Comparison of ENCODE assay signal across 2 cellular contexts in the genomic region with DNA sequence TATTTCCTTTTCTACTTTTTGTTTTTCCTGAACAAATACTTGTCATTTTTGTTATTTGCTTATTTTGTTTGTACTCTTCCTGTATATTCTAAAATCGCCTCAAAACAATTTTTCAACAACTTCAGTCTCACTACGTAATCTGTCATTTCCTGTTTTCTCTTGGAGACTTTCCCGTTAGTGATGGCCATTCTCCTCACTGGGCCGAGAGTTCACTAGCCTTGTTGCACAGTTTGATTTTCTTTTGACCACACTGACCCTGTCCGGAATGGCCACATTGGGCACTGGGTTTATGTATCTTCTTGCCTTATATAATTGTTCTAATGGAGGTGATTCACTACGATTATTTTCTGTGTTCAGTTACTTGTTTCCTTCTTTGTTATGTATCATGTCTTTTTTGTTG.
A peak's percentile ranks its signal among the peaks of the same experiment; 100 is the strongest.
TF ChIP-seq lines count a peak whose summit lies in the region.

No MANE protein-coding gene starts in this region.

TF ChIP-seq in liver, 16 proteins besides CTCF, POLR2A, EP300 and RAD21:
- TF ChIP-seq, protein P1, sequence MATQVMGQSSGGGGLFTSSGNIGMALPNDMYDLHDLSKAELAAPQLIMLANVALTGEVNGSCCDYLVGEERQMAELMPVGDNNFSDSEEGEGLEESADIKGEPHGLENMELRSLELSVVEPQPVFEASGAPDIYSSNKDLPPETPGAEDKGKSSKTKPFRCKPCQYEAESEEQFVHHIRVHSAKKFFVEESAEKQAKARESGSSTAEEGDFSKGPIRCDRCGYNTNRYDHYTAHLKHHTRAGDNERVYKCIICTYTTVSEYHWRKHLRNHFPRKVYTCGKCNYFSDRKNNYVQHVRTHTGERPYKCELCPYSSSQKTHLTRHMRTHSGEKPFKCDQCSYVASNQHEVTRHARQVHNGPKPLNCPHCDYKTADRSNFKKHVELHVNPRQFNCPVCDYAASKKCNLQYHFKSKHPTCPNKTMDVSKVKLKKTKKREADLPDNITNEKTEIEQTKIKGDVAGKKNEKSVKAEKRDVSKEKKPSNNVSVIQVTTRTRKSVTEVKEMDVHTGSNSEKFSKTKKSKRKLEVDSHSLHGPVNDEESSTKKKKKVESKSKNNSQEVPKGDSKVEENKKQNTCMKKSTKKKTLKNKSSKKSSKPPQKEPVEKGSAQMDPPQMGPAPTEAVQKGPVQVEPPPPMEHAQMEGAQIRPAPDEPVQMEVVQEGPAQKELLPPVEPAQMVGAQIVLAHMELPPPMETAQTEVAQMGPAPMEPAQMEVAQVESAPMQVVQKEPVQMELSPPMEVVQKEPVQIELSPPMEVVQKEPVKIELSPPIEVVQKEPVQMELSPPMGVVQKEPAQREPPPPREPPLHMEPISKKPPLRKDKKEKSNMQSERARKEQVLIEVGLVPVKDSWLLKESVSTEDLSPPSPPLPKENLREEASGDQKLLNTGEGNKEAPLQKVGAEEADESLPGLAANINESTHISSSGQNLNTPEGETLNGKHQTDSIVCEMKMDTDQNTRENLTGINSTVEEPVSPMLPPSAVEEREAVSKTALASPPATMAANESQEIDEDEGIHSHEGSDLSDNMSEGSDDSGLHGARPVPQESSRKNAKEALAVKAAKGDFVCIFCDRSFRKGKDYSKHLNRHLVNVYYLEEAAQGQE (IDR thresholded peaks at IDR 0.05): no peak
- TF ChIP-seq GABPA (IDR thresholded peaks at IDR 0.05 in 1 of 2, conservative IDR thresholded peaks at IDR 0.05 in 1 of 2) (peak in 1 of 2 donors; percentile 36), RXRA (IDR thresholded peaks at IDR 0.05) (peak in 1 of 2 donors; percentile 41), HNF4G (IDR thresholded peaks at IDR 0.05) (no peak), SP1 (IDR thresholded peaks at IDR 0.05) (no peak), NR2F2 (IDR thresholded peaks at IDR 0.05) (peak; percentile 46)

TF ChIP-seq in HepG2, 621 proteins besides CTCF, POLR2A, EP300 and RAD21 (continued from another document):
- TF ChIP-seq, protein P2, sequence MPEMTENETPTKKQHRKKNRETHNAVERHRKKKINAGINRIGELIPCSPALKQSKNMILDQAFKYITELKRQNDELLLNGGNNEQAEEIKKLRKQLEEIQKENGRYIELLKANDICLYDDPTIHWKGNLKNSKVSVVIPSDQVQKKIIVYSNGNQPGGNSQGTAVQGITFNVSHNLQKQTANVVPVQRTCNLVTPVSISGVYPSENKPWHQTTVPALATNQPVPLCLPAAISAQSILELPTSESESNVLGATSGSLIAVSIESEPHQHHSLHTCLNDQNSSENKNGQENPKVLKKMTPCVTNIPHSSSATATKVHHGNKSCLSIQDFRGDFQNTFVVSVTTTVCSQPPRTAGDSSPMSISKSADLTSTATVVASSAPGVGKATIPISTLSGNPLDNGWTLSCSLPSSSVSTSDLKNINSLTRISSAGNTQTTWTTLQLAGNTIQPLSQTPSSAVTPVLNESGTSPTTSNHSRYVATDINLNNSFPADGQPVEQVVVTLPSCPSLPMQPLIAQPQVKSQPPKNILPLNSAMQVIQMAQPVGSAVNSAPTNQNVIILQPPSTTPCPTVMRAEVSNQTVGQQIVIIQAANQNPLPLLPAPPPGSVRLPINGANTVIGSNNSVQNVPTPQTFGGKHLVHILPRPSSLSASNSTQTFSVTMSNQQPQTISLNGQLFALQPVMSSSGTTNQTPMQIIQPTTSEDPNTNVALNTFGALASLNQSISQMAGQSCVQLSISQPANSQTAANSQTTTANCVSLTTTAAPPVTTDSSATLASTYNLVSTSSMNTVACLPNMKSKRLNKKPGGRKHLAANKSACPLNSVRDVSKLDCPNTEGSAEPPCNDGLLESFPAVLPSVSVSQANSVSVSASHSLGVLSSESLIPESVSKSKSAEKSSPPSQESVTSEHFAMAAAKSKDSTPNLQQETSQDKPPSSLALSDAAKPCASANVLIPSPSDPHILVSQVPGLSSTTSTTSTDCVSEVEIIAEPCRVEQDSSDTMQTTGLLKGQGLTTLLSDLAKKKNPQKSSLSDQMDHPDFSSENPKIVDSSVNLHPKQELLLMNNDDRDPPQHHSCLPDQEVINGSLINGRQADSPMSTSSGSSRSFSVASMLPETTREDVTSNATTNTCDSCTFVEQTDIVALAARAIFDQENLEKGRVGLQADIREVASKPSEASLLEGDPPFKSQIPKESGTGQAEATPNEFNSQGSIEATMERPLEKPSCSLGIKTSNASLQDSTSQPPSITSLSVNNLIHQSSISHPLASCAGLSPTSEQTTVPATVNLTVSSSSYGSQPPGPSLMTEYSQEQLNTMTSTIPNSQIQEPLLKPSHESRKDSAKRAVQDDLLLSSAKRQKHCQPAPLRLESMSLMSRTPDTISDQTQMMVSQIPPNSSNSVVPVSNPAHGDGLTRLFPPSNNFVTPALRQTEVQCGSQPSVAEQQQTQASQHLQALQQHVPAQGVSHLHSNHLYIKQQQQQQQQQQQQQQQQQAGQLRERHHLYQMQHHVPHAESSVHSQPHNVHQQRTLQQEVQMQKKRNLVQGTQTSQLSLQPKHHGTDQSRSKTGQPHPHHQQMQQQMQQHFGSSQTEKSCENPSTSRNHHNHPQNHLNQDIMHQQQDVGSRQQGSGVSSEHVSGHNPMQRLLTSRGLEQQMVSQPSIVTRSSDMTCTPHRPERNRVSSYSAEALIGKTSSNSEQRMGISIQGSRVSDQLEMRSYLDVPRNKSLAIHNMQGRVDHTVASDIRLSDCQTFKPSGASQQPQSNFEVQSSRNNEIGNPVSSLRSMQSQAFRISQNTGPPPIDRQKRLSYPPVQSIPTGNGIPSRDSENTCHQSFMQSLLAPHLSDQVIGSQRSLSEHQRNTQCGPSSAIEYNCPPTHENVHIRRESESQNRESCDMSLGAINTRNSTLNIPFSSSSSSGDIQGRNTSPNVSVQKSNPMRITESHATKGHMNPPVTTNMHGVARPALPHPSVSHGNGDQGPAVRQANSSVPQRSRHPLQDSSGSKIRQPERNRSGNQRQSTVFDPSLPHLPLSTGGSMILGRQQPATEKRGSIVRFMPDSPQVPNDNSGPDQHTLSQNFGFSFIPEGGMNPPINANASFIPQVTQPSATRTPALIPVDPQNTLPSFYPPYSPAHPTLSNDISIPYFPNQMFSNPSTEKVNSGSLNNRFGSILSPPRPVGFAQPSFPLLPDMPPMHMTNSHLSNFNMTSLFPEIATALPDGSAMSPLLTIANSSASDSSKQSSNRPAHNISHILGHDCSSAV (CRISPR knock-in tag; IDR thresholded peaks at IDR 0.05; ENCODE audit: borderline replicate concordance): no peak
- TF ChIP-seq PAX8 (CRISPR knock-in tag; IDR thresholded peaks at IDR 0.05; ENCODE audit: borderline replicate concordance) (no peak), ZNF569 (CRISPR knock-in tag; IDR thresholded peaks at IDR 0.05; ENCODE audit: borderline replicate concordance) (no peak), POLR2AphosphoS2 (IDR thresholded peaks at IDR 0.05; ENCODE audit: low read depth, low read length) (no peak)
